Comparison of ENCODE assay signal across 1 cellular context in genomic region chr1:94875794-94876193, GRCh38.
TF ChIP-seq lines count a peak whose summit lies in the region.

No MANE protein-coding gene starts in this region.

TF ChIP-seq in IMR-90, 13 proteins besides CTCF, POLR2A, EP300 and RAD21 (continued from another document):
- TF ChIP-seq MAFK (IDR thresholded peaks at IDR 0.05; ENCODE audit: low read depth, low read length) (no peak), BHLHE40 (IDR thresholded peaks at IDR 0.05; ENCODE audit: low read depth, low read length) (no peak), ELK1 (IDR thresholded peaks at IDR 0.05; ENCODE audit: borderline replicate concordance, low read depth, low read length) (no peak)
